9 cellular contexts compared by ENCODE assay signal in genomic region chr20:49775229-49775693, GRCh38. TPM values are rescaled to one million over a fixed set of nuclear protein-coding genes. Genes with fewer than 3 reads are reported as not detected.
DNase-seq lines count a peak whose midpoint lies in the region; ATAC-seq, FAIRE-seq and TF ChIP-seq lines count a peak whose summit lies in the region.
"Had no signal": no experiment of that assay in that cellular context is flagged by ENCODE, and none has a peak within 500 bp of the region (broad histone marks: within the 10 kb centered on the region; RNA-seq: fewer than 3 reads in every experiment).

No MANE protein-coding gene starts in this region.

- no peak overlapping the region for H3K4me3 ChIP-seq in kidney (ENCODE audit: low read length in 2 of 2)
- H3K4me3 ChIP-seq in tibial nerve = no peak overlapping the region

- 36 to 50% methylated on average over 5 of the region's 5 CpGs for WGBS in tibial nerve, 2 donors

- H3K27me3 ChIP-seq in tibial nerve = no peaks in the 10 kb centered on the region

- intact Hi-C loops in kidney (cut with DNase I) = no loop called here

- no peaks in the 10 kb centered on the region for H3K36me3 Mint-ChIP-seq in activated T-helper 17 cell treated with anti-CD3 and anti-CD28 coated beads, Interleukin-2, amount 50 U/mL, for 72 hours (ENCODE audit: low read depth)

- H3K4me3 Mint-ChIP-seq in activated T-helper 17 cell treated with anti-CD3 and anti-CD28 coated beads, Interleukin-2, amount 50 U/mL, for 72 hours = no peak overlapping the region

- TF ChIP-seq CTCF in kidney (IDR thresholded peaks at IDR 0.05; ENCODE audit: borderline replicate concordance, extremely low read depth, insufficient read depth) (no peak), tibial nerve (IDR thresholded peaks at IDR 0.05) (no peak)

- H3K9me3 ChIP-seq in kidney (ENCODE audit: control insufficient read depth in 1 of 2, low read length in 2 of 2) = no peaks in the 10 kb centered on the region
- no peaks in the 10 kb centered on the region for H3K9me3 ChIP-seq in tibial nerve

- no peak for TF ChIP-seq POLR2A in tibial nerve (IDR thresholded peaks at IDR 0.05)

- no peaks in the 10 kb centered on the region for H3K9me3 Mint-ChIP-seq in activated T-helper 17 cell treated with anti-CD3 and anti-CD28 coated beads, Interleukin-2, amount 50 U/mL, for 72 hours

- H3K27me3 Mint-ChIP-seq in activated T-helper 17 cell treated with anti-CD3 and anti-CD28 coated beads, Interleukin-2, amount 50 U/mL, for 72 hours = peaks cover 9% of the 10 kb centered on the region

- peak in 1 of 2 donors; percentile 74 for TF ChIP-seq EP300 in tibial nerve (IDR thresholded peaks at IDR 0.05)

- FAIRE-seq in kidney (lab: Jason Lieb, UNC) = no peak
- FAIRE-seq: A204.1 had no signal

- peak; percentile 7 for DNase-seq in NCI-H2107 treated with DMSO at 0.1 percent for 48 hours (lab: John Stamatoyannopoulos, UW; ENCODE audit: unreplicated experiment)
- no peak for DNase-seq in NCI-H2107 (lab: John Stamatoyannopoulos, UW)
- peak; percentile 89 for DNase-seq in kidney
- DNase-seq in tibial nerve (ENCODE audit: low spot score in 2 of 2) = peak in 1 of 2 donors; percentile 36
- DNase-seq in activated CD4-positive, alpha-beta T cell treated with anti-CD3 and anti-CD28 coated beads, Interleukin-2, amount 50 U/mL, for 1 hour = no peak
- DNase-seq in stimulated activated CD8-positive, alpha-beta memory T cell treated with anti-CD3 and anti-CD28 coated beads, Interleukin-4, amount 100 ng/mL, for 48 hours = no peak
- no peak for DNase-seq in SIG-M5 treated with dmso at 0.1 percent for 504 hours (lab: John Stamatoyannopoulos, UW; ENCODE audit: unreplicated experiment)

- H3K36me3 ChIP-seq in kidney (ENCODE audit: control insufficient read depth in 1 of 2, insufficient read depth in 2 of 2, low read length in 2 of 2) (no peaks in the 10 kb centered on the region), tibial nerve (no peaks in the 10 kb centered on the region)

- peak; percentile 27 for ATAC-seq in activated T-helper 17 cell treated with anti-CD3 and anti-CD28 coated beads, Interleukin-2, amount 50 U/mL, for 72 hours (replicated peaks)

- H3K4me1 ChIP-seq in kidney (ENCODE audit: control insufficient read depth in 1 of 2, insufficient read depth in 1 of 2, low read depth in 1 of 2, low read length in 2 of 2) (peaks cover 0 to 4% of the 10 kb centered on the region in 2 donors), tibial nerve (peaks cover 0 to 37% (median 15%) of the 10 kb centered on the region in 4 donors)

- H3K27ac ChIP-seq in kidney (ENCODE audit: low read depth in 2 of 2, low read length in 2 of 2) (peak overlapping the region in 1 of 2 donors; percentile 18), tibial nerve (peak overlapping the region in 3 of 4 donors; percentile 24 to 80 (median 62))

- peaks cover 10% of the 10 kb centered on the region for H3K4me1 Mint-ChIP-seq in activated T-helper 17 cell treated with anti-CD3 and anti-CD28 coated beads, Interleukin-2, amount 50 U/mL, for 72 hours

- no peak overlapping the region for H3K27ac Mint-ChIP-seq in activated T-helper 17 cell treated with anti-CD3 and anti-CD28 coated beads, Interleukin-2, amount 50 U/mL, for 72 hours

- H3K9ac ChIP-seq in kidney (ENCODE audit: low read length in 2 of 2) = no peak overlapping the region

RNA-seq across cellular contexts. Expression of gene SLC9A8, which starts 37.4 kb away (rescaled TPM):
- 10 to 100 TPM; 17.7 to 18.3 TPM for total RNA-seq in activated T-helper 17 cell treated with anti-CD3 and anti-CD28 coated beads, Interleukin-2, amount 50 U/mL, for 72 hours
- total RNA-seq in kidney (22.4 TPM), tibial nerve (10 to 100 TPM in 3 of 4 donors, 1 to 10 TPM in 1; 8.2 to 17.3 (median 12.1) TPM)
- 4.5 TPM for polyA plus RNA-seq in kidney (ENCODE audit: insufficient read depth, low read depth, low replicate concordance)

Comparison
In these comparisons a context has a peak if more than half of its experiments do, and no peak if none do; other contexts are left out.
1. DNase-seq: peak in NCI-H2107 treated with DMSO at 0.1 percent for 48 hours (single experiment) and kidney (single experiment); none in NCI-H2107 (single experiment), activated CD4-positive, alpha-beta T cell treated with anti-CD3 and anti-CD28 coated beads, Interleukin-2, amount 50 U/mL, for 1 hour (single experiment), stimulated activated CD8-positive, alpha-beta memory T cell treated with anti-CD3 and anti-CD28 coated beads, Interleukin-4, amount 100 ng/mL, for 48 hours (single experiment) and SIG-M5 treated with dmso at 0.1 percent for 504 hours (single experiment).